13 cellular contexts compared by ENCODE assay signal in genomic region chr12:27208414-27208750, GRCh38. TPM values are rescaled to one million over a fixed set of nuclear protein-coding genes. Genes with fewer than 3 reads are reported as not detected.
DNase-seq lines count a peak whose midpoint lies in the region; ATAC-seq and TF ChIP-seq lines count a peak whose summit lies in the region.
"Had no signal": no experiment of that assay in that cellular context is flagged by ENCODE, and none has a peak within 500 bp of the region (broad histone marks: within the 10 kb centered on the region; RNA-seq: fewer than 3 reads in every experiment).

No MANE protein-coding gene starts in this region.

- no peak overlapping the region for H3K27ac ChIP-seq in Peyer's patch
- H3K27ac ChIP-seq: brain microvascular endothelial cell, sigmoid colon had no signal

- H3K27me3 ChIP-seq in Peyer's patch = no peaks in the 10 kb centered on the region
- H3K27me3 ChIP-seq: brain microvascular endothelial cell, sigmoid colon had no signal

- no peak overlapping the region for H3K4me3 ChIP-seq in Peyer's patch
- H3K4me3 ChIP-seq: sigmoid colon had no signal

- no peak for TF ChIP-seq CTCF in Peyer's patch (IDR thresholded peaks at IDR 0.05)

- DNase-seq in DMS53 (lab: John Stamatoyannopoulos, UW) = no peak
- DNase-seq in Peyer's patch = no peak
- no peak for DNase-seq in D341Med (ENCODE audit: low spot score)
- DNase-seq in Kasumi-1 (lab: John Stamatoyannopoulos, UW) = no peak
- DNase-seq: activated gamma-delta T cell treated with Interleukin-2 at 50 U/mL for 16 hours; brain microvascular endothelial cell; effector CD4-positive, alpha-beta T cell; NCI-H2171 treated with DMSO at 0.1 percent for 48 hours; sigmoid colon had no signal

- H3K36me3 ChIP-seq in Peyer's patch = no peaks in the 10 kb centered on the region
- H3K36me3 ChIP-seq: brain microvascular endothelial cell, sigmoid colon had no signal

- no peaks in the 10 kb centered on the region for H3K4me1 ChIP-seq in Peyer's patch
- H3K4me1 ChIP-seq: sigmoid colon had no signal

- no peak for TF ChIP-seq POLR2A in Peyer's patch (IDR thresholded peaks at IDR 0.05)

- no peaks in the 10 kb centered on the region for H3K9me3 ChIP-seq in Peyer's patch
- H3K9me3 ChIP-seq: sigmoid colon had no signal

- peak; percentile 37 for ATAC-seq in GM18868 (IDR thresholded peaks at IDR 0.05; ENCODE audit: unreplicated experiment)
- peak; percentile 31 for ATAC-seq in GM21390 (IDR thresholded peaks at IDR 0.05; ENCODE audit: unreplicated experiment)
- peak; percentile 8 for ATAC-seq in HG02884 (IDR thresholded peaks at IDR 0.05; ENCODE audit: unreplicated experiment)
- peak; percentile 8 for ATAC-seq in HG03565 (IDR thresholded peaks at IDR 0.05; ENCODE audit: unreplicated experiment)

RNA-seq across cellular contexts. Expression of gene STK38L, which starts 35.7 kb away (rescaled TPM):
- 10 to 100 TPM; 19.6 to 33.0 (median 22.1) TPM for total RNA-seq in Peyer's patch
